ENCODE assay signal across 19 cellular contexts in genomic region chr6:109252261-109253041, GRCh38.
DNase-seq lines count a peak whose midpoint lies in the region; ATAC-seq and TF ChIP-seq lines count a peak whose summit lies in the region.
"Had no signal": no experiment of that assay in that cellular context is flagged by ENCODE, and none has a peak within 500 bp of the region (broad histone marks: within the 10 kb centered on the region; RNA-seq: fewer than 3 reads in every experiment).

No MANE protein-coding gene starts in this region.

- no peaks in the 10 kb centered on the region for H3K9me3 Mint-ChIP-seq in MCF 10A (ENCODE audit: unreplicated experiment)
- H3K9me3 Mint-ChIP-seq: activated naive CD4-positive, alpha-beta T cell treated with anti-CD3 and anti-CD28 coated beads, Interleukin-2, amount 50 U/mL, for 72 hours; natural killer cell had no signal

- no TSS peak for BruUV-seq in MCF 10A (replicated peaks; lab: Mats Ljungman, UMichigan)

- no peak overlapping the region for H3K4me3 Mint-ChIP-seq in MCF 10A (ENCODE audit: unreplicated experiment)
- H3K4me3 Mint-ChIP-seq: activated CD4-positive, alpha-beta T cell treated with anti-CD3 and anti-CD28 coated beads for 36 hours; CD4-positive, alpha-beta memory T cell; natural killer cell had no signal

- no peaks in the 10 kb centered on the region for H3K9me3 ChIP-seq in breast epithelium
- H3K9me3 ChIP-seq: sigmoid colon, suprapubic skin had no signal

- no peaks in the 10 kb centered on the region for H3K27me3 ChIP-seq in breast epithelium
- H3K27me3 ChIP-seq in foreskin keratinocyte = no peaks in the 10 kb centered on the region
- H3K27me3 ChIP-seq: sigmoid colon, suprapubic skin had no signal

- POLR2A ChIA-PET in MCF 10A (lab: Yijun Ruan, JAX) = no interaction called here

- no peak overlapping the region for H3K4me3 ChIP-seq in breast epithelium
- H3K4me3 ChIP-seq: sigmoid colon, suprapubic skin had no signal

- no peaks in the 10 kb centered on the region for H3K36me3 ChIP-seq in breast epithelium
- H3K36me3 ChIP-seq: sigmoid colon, suprapubic skin had no signal

- H3K27me3 Mint-ChIP-seq in MCF 10A (ENCODE audit: insufficient read depth, unreplicated experiment) = no peaks in the 10 kb centered on the region

- TF ChIP-seq CTCF in breast epithelium (IDR thresholded peaks at IDR 0.05) = no peak
- TF ChIP-seq CTCF in MCF 10A (IDR thresholded peaks at IDR 0.05; ENCODE audit: unreplicated experiment) = no peak
- TF ChIP-seq CTCF in foreskin keratinocyte (conservative IDR thresholded peaks at IDR 0.05) = no peak

- peak overlapping the region; percentile 58 to 74 for H3K27ac ChIP-seq in breast epithelium
- no peak overlapping the region for H3K27ac ChIP-seq in foreskin keratinocyte
- H3K27ac ChIP-seq: parathyroid adenoma, suprapubic skin had no signal

- intact Hi-C loops in breast epithelium (cut with DNase I; ENCODE audit: low total_unique reads) = loop anchor here (10.0 kb wide), 1 partner anchor 292 kb away; no protein-coding TSS in a partner anchor
- intact Hi-C loops in MCF 10A (cut with micrococcal nuclease) = no loop called here
- intact Hi-C loops in left colon (cut with DNase I, micrococcal nuclease) = no loop called here

- H3K4me1 ChIP-seq in breast epithelium = no peaks in the 10 kb centered on the region
- no peaks in the 10 kb centered on the region for H3K4me1 ChIP-seq in foreskin keratinocyte
- H3K4me1 ChIP-seq: parathyroid adenoma, suprapubic skin had no signal

- ATAC-seq in left colon (peak; percentile 64), foreskin keratinocyte (no peak)
- ATAC-seq: activated CD4-positive, alpha-beta T cell treated with anti-CD3 and anti-CD28 coated beads for 36 hours; activated naive CD4-positive, alpha-beta T cell treated with anti-CD3 and anti-CD28 coated beads, Interleukin-2, amount 50 U/mL, for 72 hours; natural killer cell had no signal

- H3K36me3 Mint-ChIP-seq in MCF 10A (ENCODE audit: insufficient read depth, unreplicated experiment) = no peaks in the 10 kb centered on the region
- H3K36me3 Mint-ChIP-seq: CD4-positive, alpha-beta memory T cell; natural killer cell had no signal

- no peak for TF ChIP-seq POLR2A in breast epithelium (IDR thresholded peaks at IDR 0.05)

- DNase-seq in breast epithelium (ENCODE audit: low spot score in 2 of 2) (no peak), MCF 10A (ENCODE audit: unreplicated experiment) (no peak), NCI-H345 (lab: John Stamatoyannopoulos, UW) (peak; percentile 33), left colon (no peak), foreskin keratinocyte (no peak), KG1 (lab: John Stamatoyannopoulos, UW) (no peak)
- DNase-seq in activated naive CD4-positive, alpha-beta T cell treated with anti-CD3 and anti-CD28 coated beads, Interleukin-2, amount 50 U/mL, for 16 hours = no peak
- DNase-seq: activated CD4-positive, alpha-beta T cell treated with anti-CD3 and anti-CD28 coated beads for 36 hours; CD4-positive, alpha-beta memory T cell; cerebellar nuclear complex; H7; mesenchymal stem cell; natural killer cell; NCI-H1417 treated with DMSO at 0.1 percent for 48 hours; sigmoid colon; SW 1271 had no signal

- H3K27ac Mint-ChIP-seq in MCF 10A (ENCODE audit: low read depth, unreplicated experiment) = no peak overlapping the region
- H3K27ac Mint-ChIP-seq: activated CD4-positive, alpha-beta T cell treated with anti-CD3 and anti-CD28 coated beads for 36 hours; activated naive CD4-positive, alpha-beta T cell treated with anti-CD3 and anti-CD28 coated beads, Interleukin-2, amount 50 U/mL, for 72 hours; CD4-positive, alpha-beta memory T cell; natural killer cell had no signal

- CTCF ChIA-PET in MCF 10A (lab: Yijun Ruan, JAX) = no interaction called here

- H3K4me1 Mint-ChIP-seq in MCF 10A (ENCODE audit: insufficient read depth, unreplicated experiment) = no peaks in the 10 kb centered on the region
- H3K4me1 Mint-ChIP-seq: activated CD4-positive, alpha-beta T cell treated with anti-CD3 and anti-CD28 coated beads for 36 hours; CD4-positive, alpha-beta memory T cell; natural killer cell had no signal
